Comparison of ENCODE assay signal across 18 cellular contexts in genomic region chr12:52389313-52390207, GRCh38. TPM values are rescaled to one million over a fixed set of nuclear protein-coding genes. Genes with fewer than 3 reads are reported as not detected.
DNase-seq lines count a peak whose midpoint lies in the region; ATAC-seq and TF ChIP-seq lines count a peak whose summit lies in the region.
"Had no signal": no experiment of that assay in that cellular context is flagged by ENCODE, and none has a peak within 500 bp of the region (broad histone marks: within the 10 kb centered on the region; RNA-seq: fewer than 3 reads in every experiment).

No MANE protein-coding gene starts in this region.

- no peaks in the 10 kb centered on the region for H3K9me3 Mint-ChIP-seq in neural progenitor cell
- H3K9me3 Mint-ChIP-seq in activated CD4-positive, alpha-beta T cell treated with anti-CD3 and anti-CD28 coated beads for 36 hours (ENCODE audit: low read depth): no peaks in the 10 kb centered on the region
- H3K9me3 Mint-ChIP-seq: activated B cell treated with CpG ODN at 0.5 μM for 24 hours; naive thymus-derived CD8-positive, alpha-beta T cell had no signal

- H3K27me3 ChIP-seq in heart right ventricle (peaks cover 0 to 21% (median 0%) of the 10 kb centered on the region in 7 donors), esophagus squamous epithelium (peaks cover 0 to 5% (median 0%) of the 10 kb centered on the region in 4 donors), neural progenitor cell (no peaks in the 10 kb centered on the region), aorta (ENCODE audit: control insufficient read depth in 1 of 2, insufficient read depth in 2 of 2, low read length in 1 of 2) (no peaks in the 10 kb centered on the region), vagina (no peaks in the 10 kb centered on the region)

- H3K9me3 ChIP-seq in heart right ventricle (no peaks in the 10 kb centered on the region), esophagus squamous epithelium (no peaks in the 10 kb centered on the region), neural progenitor cell (ENCODE audit: low read depth) (no peaks in the 10 kb centered on the region), aorta (ENCODE audit: control insufficient read depth, low read length) (no peaks in the 10 kb centered on the region), vagina (no peaks in the 10 kb centered on the region)
- H3K9me3 ChIP-seq: SK-N-SH, thoracic aorta had no signal

- TF ChIP-seq CTCF in heart right ventricle (IDR thresholded peaks at IDR 0.05): no peak
- TF ChIP-seq CTCF in esophagus squamous epithelium (IDR thresholded peaks at IDR 0.05): no peak
- TF ChIP-seq CTCF in neural progenitor cell (IDR thresholded peaks at IDR 0.05): no peak
- no peak for TF ChIP-seq CTCF in vagina (IDR thresholded peaks at IDR 0.05)

- no peaks in the 10 kb centered on the region for H3K79me2 ChIP-seq in neural progenitor cell (ENCODE audit: low read depth)

- peaks cover 8% of the 10 kb centered on the region for H3K4me1 Mint-ChIP-seq in neural progenitor cell
- H3K4me1 Mint-ChIP-seq in activated CD4-positive, alpha-beta T cell treated with anti-CD3 and anti-CD28 coated beads for 36 hours: no peaks in the 10 kb centered on the region
- H3K4me1 Mint-ChIP-seq: naive thymus-derived CD8-positive, alpha-beta T cell had no signal

- ATAC-seq in heart right ventricle (no peak), aorta (ENCODE audit: low FRiP score) (no peak), HG02798 (IDR thresholded peaks at IDR 0.05; ENCODE audit: poor library complexity, unreplicated experiment) (no peak)
- no peak for ATAC-seq in activated CD4-positive, alpha-beta T cell treated with anti-CD3 and anti-CD28 coated beads for 36 hours
- ATAC-seq: left colon; naive thymus-derived CD8-positive, alpha-beta T cell had no signal

- H3K27ac Mint-ChIP-seq in neural progenitor cell: peak overlapping the region; percentile 53
- H3K27ac Mint-ChIP-seq in activated CD4-positive, alpha-beta T cell treated with anti-CD3 and anti-CD28 coated beads for 36 hours: no peak overlapping the region
- H3K27ac Mint-ChIP-seq: activated B cell treated with CpG ODN at 0.5 μM for 24 hours had no signal

- no peak overlapping the region for H3K27ac ChIP-seq in heart right ventricle
- H3K27ac ChIP-seq in esophagus squamous epithelium: peak overlapping the region; percentile 5 to 54 (median 30)
- no peak overlapping the region for H3K27ac ChIP-seq in neural progenitor cell
- no peak overlapping the region for H3K27ac ChIP-seq in aorta (ENCODE audit: low read depth in 1 of 2, low read length in 2 of 2)
- no peak overlapping the region for H3K27ac ChIP-seq in vagina
- H3K27ac ChIP-seq: thoracic aorta had no signal

- peaks cover 11% of the 10 kb centered on the region for H3K27me3 Mint-ChIP-seq in neural progenitor cell (ENCODE audit: insufficient read depth, low read depth)
- peaks cover 7% of the 10 kb centered on the region for H3K27me3 Mint-ChIP-seq in activated CD4-positive, alpha-beta T cell treated with anti-CD3 and anti-CD28 coated beads for 36 hours

- DNase-seq in cardiac septum (ENCODE audit: low spot score) (peak; percentile 75), heart right ventricle (no peak), esophagus squamous epithelium (lab: John Stamatoyannopoulos, UW) (no peak), neural progenitor cell (ENCODE audit: low spot score) (no peak), aorta (peak; percentile 35 to 41), vagina (ENCODE audit: extremely low spot score in 2 of 2) (no peak)
- DNase-seq in activated CD4-positive, alpha-beta T cell treated with anti-CD3 and anti-CD28 coated beads for 36 hours: no peak
- DNase-seq: activated B cell treated with CpG ODN at 0.5 μM for 24 hours; effector CD8-positive, alpha-beta T cell; GF-D8; left colon; naive thymus-derived CD8-positive, alpha-beta T cell; NCI-H2029 treated with DMSO at 0.1 percent for 48 hours; NK-92 treated with Interleukin-12 subunit alpha and Interleukin-12 subunit beta, amount 100 ng/mL, for 24 hours; SK-N-SH; stimulated activated CD4-positive, alpha-beta T cell treated with anti-CD3 and anti-CD28 coated beads, Interleukin-12 subunit alpha, Interleukin-12 subunit beta, amount 100 ng/mL, for 4 hours had no signal

- H4K20me1 ChIP-seq in neural progenitor cell (ENCODE audit: low read depth): no peaks in the 10 kb centered on the region

- CTCF ChIA-PET in activated CD4-positive, alpha-beta T cell treated with anti-CD3 and anti-CD28 coated beads for 36 hours (lab: Charles Lee): interaction anchor here (0.7 kb wide), 1 partner anchor 481 kb away, joined by 3 read pairs; no protein-coding TSS in a partner anchor

- TF ChIP-seq POLR2A in esophagus squamous epithelium (IDR thresholded peaks at IDR 0.05): no peak
- TF ChIP-seq POLR2A in vagina (IDR thresholded peaks at IDR 0.05): no peak

- no peak overlapping the region for H3K4me3 Mint-ChIP-seq in neural progenitor cell
- no peak overlapping the region for H3K4me3 Mint-ChIP-seq in activated CD4-positive, alpha-beta T cell treated with anti-CD3 and anti-CD28 coated beads for 36 hours
- H3K4me3 Mint-ChIP-seq: activated B cell treated with CpG ODN at 0.5 μM for 24 hours; naive thymus-derived CD8-positive, alpha-beta T cell had no signal

- H3K4me3 ChIP-seq in heart right ventricle (no peak overlapping the region), esophagus squamous epithelium (no peak overlapping the region), neural progenitor cell (no peak overlapping the region), aorta (ENCODE audit: low read length in 2 of 2) (no peak overlapping the region), vagina (no peak overlapping the region)
- H3K4me3 ChIP-seq: thoracic aorta had no signal

- intact Hi-C loops in cardiac septum (cut with DNase I): loop anchor here (5.0 kb wide), 1 partner anchor 118 kb away; no protein-coding TSS in a partner anchor
- intact Hi-C loops in heart right ventricle (cut with DNase I): loop anchor here in 1 of 10 donors (10.0 kb wide), 1 partner anchor 105 kb away; the partner anchor contains the start of gene KRT6A
- intact Hi-C loops in esophagus squamous epithelium (cut with DNase I): loop anchor here (10.0 kb wide), 2 partner anchors 105 to 185 kb away; partner anchors contain the start of genes KRT6A and KRT74
- intact Hi-C loops in aorta (cut with DNase I): no loop called here
- intact Hi-C loops in activated CD4-positive, alpha-beta T cell treated with anti-CD3 and anti-CD28 coated beads for 36 hours (cut with DNase I, micrococcal nuclease): loop anchor here in 1 of 2 experiments (10.0 kb wide), 1 partner anchor 115 kb away; no protein-coding TSS in a partner anchor
- intact Hi-C loops in vagina (cut with DNase I): no loop called here

- no peaks in the 10 kb centered on the region for H3K36me3 Mint-ChIP-seq in neural progenitor cell
- H3K36me3 Mint-ChIP-seq in activated CD4-positive, alpha-beta T cell treated with anti-CD3 and anti-CD28 coated beads for 36 hours (ENCODE audit: low read depth): no peaks in the 10 kb centered on the region
- H3K36me3 Mint-ChIP-seq: naive thymus-derived CD8-positive, alpha-beta T cell had no signal

- no peaks in the 10 kb centered on the region for H3F3A ChIP-seq in neural progenitor cell (ENCODE audit: low read depth)

- H3K4me2 ChIP-seq in neural progenitor cell: no peak overlapping the region
- H3K4me2 ChIP-seq: SK-N-SH had no signal

- POLR2A ChIA-PET in activated CD4-positive, alpha-beta T cell treated with anti-CD3 and anti-CD28 coated beads for 36 hours (lab: Charles Lee): no interaction called here

- H2AFZ ChIP-seq in neural progenitor cell (replicated peaks): no peak overlapping the region

- WGBS in heart right ventricle, 2 donors: 52% methylated on average over 9 of the region's 9 CpGs
- WGBS in esophagus squamous epithelium, 2 donors: 29 to 36% methylated on average over 6 of the region's 9 CpGs
- WGBS in aorta, 2 donors: 49 to 55% methylated on average over 9 of the region's 9 CpGs

- H3K36me3 ChIP-seq in heart right ventricle: no peaks in the 10 kb centered on the region
- H3K36me3 ChIP-seq in esophagus squamous epithelium: no peaks in the 10 kb centered on the region
- no peaks in the 10 kb centered on the region for H3K36me3 ChIP-seq in neural progenitor cell
- H3K36me3 ChIP-seq in aorta (ENCODE audit: control insufficient read depth in 1 of 2, insufficient read depth in 2 of 2, low read length in 1 of 2): no peaks in the 10 kb centered on the region
- H3K36me3 ChIP-seq in vagina: no peaks in the 10 kb centered on the region
- H3K36me3 ChIP-seq: thoracic aorta had no signal

- H3K4me1 ChIP-seq in heart right ventricle: peaks cover 0 to 12% (median 0%) of the 10 kb centered on the region in 9 donors
- H3K4me1 ChIP-seq in esophagus squamous epithelium: peaks cover 6 to 51% (median 34%) of the 10 kb centered on the region in 3 donors
- H3K4me1 ChIP-seq in neural progenitor cell: no peaks in the 10 kb centered on the region
- H3K4me1 ChIP-seq in aorta (ENCODE audit: control insufficient read depth in 1 of 2, insufficient read depth in 2 of 2, low read length in 2 of 2): no peaks in the 10 kb centered on the region
- H3K4me1 ChIP-seq in vagina: peaks cover 37% of the 10 kb centered on the region

- no peak overlapping the region for H3K9ac ChIP-seq in neural progenitor cell
- H3K9ac ChIP-seq: SK-N-SH had no signal

RNA-seq across cellular contexts. Expression of gene KRT84, which starts 4.1 kb away (rescaled TPM):
- total RNA-seq in cardiac septum: not detected
- total RNA-seq in heart right ventricle: not detected
- not detected for polyA plus RNA-seq in heart right ventricle
- under 1 TPM in 1 of 4 donors, not detected in 3; 0.30 TPM for total RNA-seq in esophagus squamous epithelium
- total RNA-seq in neural progenitor cell (ENCODE audit: low replicate concordance): not detected in 2 replicates
- not detected for total RNA-seq in aorta
- not detected for polyA plus RNA-seq in aorta
- not detected for total RNA-seq in activated CD4-positive, alpha-beta T cell treated with anti-CD3 and anti-CD28 coated beads for 36 hours
- not detected for total RNA-seq in vagina
- total RNA-seq: activated B cell treated with CpG ODN at 0.5 μM for 24 hours; left colon; naive thymus-derived CD8-positive, alpha-beta T cell; thoracic aorta had no signal
- polyA plus RNA-seq: naive thymus-derived CD8-positive, alpha-beta T cell; SK-N-SH had no signal

RNA-seq across cellular contexts. Expression of gene KRT82, which starts 16.6 kb away (rescaled TPM):
- total RNA-seq in cardiac septum (not detected), heart right ventricle (not detected), esophagus squamous epithelium (not detected), neural progenitor cell (ENCODE audit: low replicate concordance) (not detected in 2 replicates), aorta (not detected), vagina (not detected)
- polyA plus RNA-seq in heart right ventricle (not detected), aorta (not detected)
- not detected for total RNA-seq in activated CD4-positive, alpha-beta T cell treated with anti-CD3 and anti-CD28 coated beads for 36 hours
- total RNA-seq: activated B cell treated with CpG ODN at 0.5 μM for 24 hours; left colon; naive thymus-derived CD8-positive, alpha-beta T cell; thoracic aorta had no signal
- polyA plus RNA-seq: naive thymus-derived CD8-positive, alpha-beta T cell; SK-N-SH had no signal

RNA-seq across cellular contexts. Expression of gene KRT85, which starts 22.3 kb away (rescaled TPM):
- total RNA-seq in cardiac septum (not detected), heart right ventricle (not detected), esophagus squamous epithelium (not detected), neural progenitor cell (ENCODE audit: low replicate concordance) (not detected in 2 replicates), aorta (not detected), vagina (not detected)
- polyA plus RNA-seq in heart right ventricle (not detected), aorta (not detected)
- total RNA-seq in activated CD4-positive, alpha-beta T cell treated with anti-CD3 and anti-CD28 coated beads for 36 hours: not detected
- total RNA-seq: activated B cell treated with CpG ODN at 0.5 μM for 24 hours; left colon; naive thymus-derived CD8-positive, alpha-beta T cell; thoracic aorta had no signal
- polyA plus RNA-seq: naive thymus-derived CD8-positive, alpha-beta T cell; SK-N-SH had no signal

RNA-seq across cellular contexts. Expression of gene KRT75, which starts 44.6 kb away (rescaled TPM):
- total RNA-seq in cardiac septum (not detected), heart right ventricle (not detected), esophagus squamous epithelium (under 1 TPM in 1 of 4 donors, not detected in 3; 0.44 TPM), neural progenitor cell (ENCODE audit: low replicate concordance) (not detected in 2 replicates), aorta (not detected), vagina (not detected)
- polyA plus RNA-seq in heart right ventricle (not detected), aorta (not detected)
- not detected for total RNA-seq in activated CD4-positive, alpha-beta T cell treated with anti-CD3 and anti-CD28 coated beads for 36 hours
- total RNA-seq: activated B cell treated with CpG ODN at 0.5 μM for 24 hours; left colon; naive thymus-derived CD8-positive, alpha-beta T cell; thoracic aorta had no signal
- polyA plus RNA-seq: naive thymus-derived CD8-positive, alpha-beta T cell; SK-N-SH had no signal

Comparison
In these comparisons a context has a peak if more than half of its experiments do, and no peak if none do; other contexts are left out.
1. DNase-seq: peak in cardiac septum (single experiment) and aorta (2 of 2); none in heart right ventricle (0 of 2), esophagus squamous epithelium (single experiment), neural progenitor cell (single experiment), activated CD4-positive, alpha-beta T cell treated with anti-CD3 and anti-CD28 coated beads for 36 hours (single experiment) and vagina (0 of 2).
2. H3K27ac ChIP-seq: peak in esophagus squamous epithelium (4 of 4); none in heart right ventricle (0 of 10), neural progenitor cell (single experiment), aorta (0 of 2) and vagina (single experiment).
3. intact Hi-C loops: an anchor here in cardiac septum (5.0 kb wide) and esophagus squamous epithelium (10.0 kb wide); none called in aorta and vagina.